11 cellular contexts compared by ENCODE assay signal in genomic region chr2:196376984-196377877, GRCh38.
DNase-seq lines count a peak whose midpoint lies in the region; ATAC-seq lines count a peak whose summit lies in the region.
"Had no signal": no experiment of that assay in that cellular context is flagged by ENCODE, and none has a peak within 500 bp of the region (broad histone marks: within the 10 kb centered on the region; RNA-seq: fewer than 3 reads in every experiment).

No MANE protein-coding gene starts in this region.

- H3K4me3 ChIP-seq in SJCRH30: no peak overlapping the region

- H3K27ac Mint-ChIP-seq in T-helper 2 cell treated with Interferon-gamma antibody and Interleukin-4, amounts not matched to agents 5 μg/mL and 100 μg/mL, for 36 hours: no peak overlapping the region
- peak overlapping the region; percentile 63 for H3K27ac Mint-ChIP-seq in activated T-cell treated with anti-CD3 and anti-CD28 coated beads, Interleukin-2, amount 50 U/mL, for 72 hours

- no peaks in the 10 kb centered on the region for H3K36me3 ChIP-seq in SJCRH30

- no peak overlapping the region for H3K27ac ChIP-seq in SJCRH30
- H3K27ac ChIP-seq: 22Rv1 had no signal

- H3K4me1 Mint-ChIP-seq in T-helper 2 cell treated with Interferon-gamma antibody and Interleukin-4, amounts not matched to agents 5 μg/mL and 100 μg/mL, for 36 hours (ENCODE audit: low read depth): no peaks in the 10 kb centered on the region
- H3K4me1 Mint-ChIP-seq in activated T-cell treated with anti-CD3 and anti-CD28 coated beads, Interleukin-2, amount 50 U/mL, for 72 hours (ENCODE audit: low read depth): peaks cover 20% of the 10 kb centered on the region

- H3K36me3 Mint-ChIP-seq in T-helper 2 cell treated with Interferon-gamma antibody and Interleukin-4, amounts not matched to agents 5 μg/mL and 100 μg/mL, for 36 hours (ENCODE audit: low read depth): no peaks in the 10 kb centered on the region
- H3K36me3 Mint-ChIP-seq in activated T-cell treated with anti-CD3 and anti-CD28 coated beads, Interleukin-2, amount 50 U/mL, for 72 hours (ENCODE audit: insufficient read depth in 2 of 2): peaks cover 1% of the 10 kb centered on the region in 2 donors

- no peaks in the 10 kb centered on the region for H3K4me1 ChIP-seq in SJCRH30

- no peaks in the 10 kb centered on the region for H3K27me3 Mint-ChIP-seq in T-helper 2 cell treated with Interferon-gamma antibody and Interleukin-4, amounts not matched to agents 5 μg/mL and 100 μg/mL, for 36 hours (ENCODE audit: low read depth)
- H3K27me3 Mint-ChIP-seq in activated T-cell treated with anti-CD3 and anti-CD28 coated beads, Interleukin-2, amount 50 U/mL, for 72 hours (ENCODE audit: low read depth): no peaks in the 10 kb centered on the region

- H3K4me3 Mint-ChIP-seq in T-helper 2 cell treated with Interferon-gamma antibody and Interleukin-4, amounts not matched to agents 5 μg/mL and 100 μg/mL, for 36 hours: no peak overlapping the region
- peak overlapping the region; percentile 49 to 51 for H3K4me3 Mint-ChIP-seq in activated T-cell treated with anti-CD3 and anti-CD28 coated beads, Interleukin-2, amount 50 U/mL, for 72 hours

- H3K27me3 ChIP-seq in SJCRH30: no peaks in the 10 kb centered on the region

- no peaks in the 10 kb centered on the region for H3K9me3 ChIP-seq in SJCRH30 (replicated peaks)

- no peaks in the 10 kb centered on the region for H3K9me3 Mint-ChIP-seq in T-helper 2 cell treated with Interferon-gamma antibody and Interleukin-4, amounts not matched to agents 5 μg/mL and 100 μg/mL, for 36 hours
- H3K9me3 Mint-ChIP-seq in activated T-cell treated with anti-CD3 and anti-CD28 coated beads, Interleukin-2, amount 50 U/mL, for 72 hours: peaks cover 0 to 3% of the 10 kb centered on the region in 2 donors

- peak; percentile 7 for DNase-seq in T-helper 2 cell treated with Interferon-gamma antibody and Interleukin-4, amounts not matched to agents 5 μg/mL and 100 μg/mL, for 36 hours (ENCODE audit: low spot score)
- no peak for DNase-seq in T-helper 2 cell
- DNase-seq in activated T-cell treated with anti-CD3 and anti-CD28 coated beads, Interleukin-2, amount 50 U/mL, for 72 hours: peak; percentile 21 to 37
- peak; percentile 58 for DNase-seq in stimulated activated CD4-positive, alpha-beta T cell treated with anti-CD3 and anti-CD28 coated beads, Interleukin-4, amount 100 ng/mL, for 24 hours
- DNase-seq in SJCRH30: no peak
- no peak for DNase-seq in NCI-H2171 treated with DMSO at 0.1 percent for 48 hours (lab: John Stamatoyannopoulos, UW)
- DNase-seq: right cardiac atrium, SHP77 treated with DMSO at 0.1 percent for 48 hours had no signal

- peak; percentile 64 for ATAC-seq in HG02571 (IDR thresholded peaks at IDR 0.05; ENCODE audit: unreplicated experiment)
- peak; percentile 56 to 65 for ATAC-seq in activated T-cell treated with anti-CD3 and anti-CD28 coated beads, Interleukin-2, amount 50 U/mL, for 72 hours (replicated peaks in 1 of 2)
- no peak for ATAC-seq in GM18873 (IDR thresholded peaks at IDR 0.05; ENCODE audit: low FRiP score, unreplicated experiment)
- ATAC-seq: right cardiac atrium had no signal

Comparison
In these comparisons a context has a peak if more than half of its experiments do, and no peak if none do; other contexts are left out.
1. DNase-seq: peak in T-helper 2 cell treated with Interferon-gamma antibody and Interleukin-4, amounts not matched to agents 5 μg/mL and 100 μg/mL, for 36 hours (single experiment), activated T-cell treated with anti-CD3 and anti-CD28 coated beads, Interleukin-2, amount 50 U/mL, for 72 hours (2 of 2) and stimulated activated CD4-positive, alpha-beta T cell treated with anti-CD3 and anti-CD28 coated beads, Interleukin-4, amount 100 ng/mL, for 24 hours (single experiment); none in T-helper 2 cell (0 of 5), SJCRH30 (0 of 2) and NCI-H2171 treated with DMSO at 0.1 percent for 48 hours (single experiment).